27 cellular contexts compared by ENCODE assay signal in the genomic region with DNA sequence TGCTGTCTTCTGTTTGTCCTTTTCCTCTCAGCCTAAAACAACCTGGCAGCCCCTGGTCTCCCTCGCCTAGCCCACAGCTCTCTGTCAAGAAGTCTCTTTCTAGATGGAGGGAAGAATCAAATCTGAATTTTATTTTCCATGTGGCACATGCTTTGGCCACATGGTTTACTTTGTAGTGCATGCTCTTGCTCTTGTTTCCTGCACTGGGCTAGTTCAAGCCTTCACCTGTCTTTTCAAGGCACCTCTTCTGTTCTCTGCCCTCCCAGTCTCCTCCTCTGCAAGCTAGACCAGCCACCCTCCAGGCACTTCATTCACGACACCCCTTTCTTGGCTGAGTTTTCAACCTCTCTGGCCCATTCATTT. TPM values are rescaled to one million over a fixed set of nuclear protein-coding genes. Genes with fewer than 3 reads are reported as not detected.
A peak's percentile ranks its signal among the peaks of the same experiment; 100 is the strongest.
DNase-seq lines count a peak whose midpoint lies in the region; ATAC-seq and TF ChIP-seq lines count a peak whose summit lies in the region.
"Had no signal": no experiment of that assay in that cellular context is flagged by ENCODE, and none has a peak within 500 bp of the region (broad histone marks: within the 10 kb centered on the region; RNA-seq: fewer than 3 reads in every experiment).

No MANE protein-coding gene starts in this region.

- DNase-seq in CD8-positive, alpha-beta memory T cell: no peak
- DNase-seq in WTC11 (ENCODE audit: low spot score) (no peak), left ventricle myocardium superior (no peak), MV-4-11 (lab: John Stamatoyannopoulos, UW) (no peak), nephron progenitor cell (no peak), DMS153 treated with DMSO at 0.1 percent for 48 hours (lab: John Stamatoyannopoulos, UW; ENCODE audit: unreplicated experiment) (no peak)
- no peak for DNase-seq in activated naive CD4-positive, alpha-beta T cell treated with Interleukin-2 at 50 U/mL for 16 hours
- DNase-seq: Calu3; CD8-positive, alpha-beta T cell; DMS153; GM23248; Karpas-422; NCI-H1105 treated with DMSO at 0.1 percent for 48 hours; NCI-H146; NCI-H1930; NCI-H2107; NCI-H446; NCI-H524 treated with DMSO at 0.1 percent for 48 hours; NCI-H82; NK-92 treated with Interleukin-12 subunit alpha and Interleukin-12 subunit beta, amount 100 ng/mL, for 24 hours; PC-3; SHP77 had no signal

- H3K9me3 Mint-ChIP-seq in CD8-positive, alpha-beta memory T cell: peaks cover 0 to 2% (median 0%) of the 10 kb centered on the region in 5 donors
- H3K9me3 Mint-ChIP-seq in WTC11: no peaks in the 10 kb centered on the region
- no peaks in the 10 kb centered on the region for H3K9me3 Mint-ChIP-seq in nephron progenitor cell
- H3K9me3 Mint-ChIP-seq: CD8-positive, alpha-beta T cell had no signal

- no peaks in the 10 kb centered on the region for H3K36me3 Mint-ChIP-seq in CD8-positive, alpha-beta memory T cell
- H3K36me3 Mint-ChIP-seq in WTC11 (no peaks in the 10 kb centered on the region), nephron progenitor cell (ENCODE audit: low read depth) (no peaks in the 10 kb centered on the region)
- H3K36me3 Mint-ChIP-seq: CD8-positive, alpha-beta T cell had no signal

- H3K27me3 ChIP-seq in BLaER1 treated with 17β-estradiol and CSF1 and Interleukin-3, amounts not matched to agents 10 nM and 100 nM: peaks cover 0 to 18% (median 12%) of the 10 kb centered on the region in 11 experiments; a peak in 19 of 22 replicates
- peaks cover 4% of the 10 kb centered on the region for H3K27me3 ChIP-seq in CD8-positive, alpha-beta memory T cell (ENCODE audit: insufficient read depth, low read length, poor library complexity, severe bottlenecking)

- peaks cover 48 to 69% of the 10 kb centered on the region in 2 donors for H3K27me3 Mint-ChIP-seq in CD8-positive, alpha-beta memory T cell
- H3K27me3 Mint-ChIP-seq in WTC11 (ENCODE audit: low read depth) (peaks cover 46% of the 10 kb centered on the region), nephron progenitor cell (ENCODE audit: low read depth, poor library complexity) (peaks cover 68% of the 10 kb centered on the region)

- no peaks in the 10 kb centered on the region for H3K9me3 ChIP-seq in BLaER1 treated with 17β-estradiol and CSF1 and Interleukin-3, amounts not matched to agents 10 nM and 100 nM (replicated peaks in 1 of 11)
- no peaks in the 10 kb centered on the region for H3K9me3 ChIP-seq in CD8-positive, alpha-beta memory T cell (ENCODE audit: low read length)
- H3K9me3 ChIP-seq: HAP-1 had no signal

- no peak overlapping the region for H3K9ac ChIP-seq in BLaER1 treated with 17β-estradiol and CSF1 and Interleukin-3, amounts not matched to agents 10 nM and 100 nM
- H3K9ac ChIP-seq: GM23248 had no signal

- no peak overlapping the region for H3K4me3 Mint-ChIP-seq in CD8-positive, alpha-beta memory T cell
- H3K4me3 Mint-ChIP-seq in WTC11 (no peak overlapping the region), nephron progenitor cell (no peak overlapping the region)
- H3K4me3 Mint-ChIP-seq: CD8-positive, alpha-beta T cell had no signal

- intact Hi-C loops in left ventricle myocardium superior (cut with micrococcal nuclease): no loop called here

- peaks cover 9 to 19% (median 18%) of the 10 kb centered on the region in 3 donors for H3K4me1 Mint-ChIP-seq in CD8-positive, alpha-beta memory T cell
- peaks cover 26% of the 10 kb centered on the region for H3K4me1 Mint-ChIP-seq in WTC11
- H3K4me1 Mint-ChIP-seq in nephron progenitor cell: peaks cover 54% of the 10 kb centered on the region

- H4K20me1 ChIP-seq in BLaER1 treated with 17β-estradiol and CSF1 and Interleukin-3, amounts not matched to agents 10 nM and 100 nM: no peaks in the 10 kb centered on the region

- no peaks in the 10 kb centered on the region for H3K36me3 ChIP-seq in BLaER1 treated with 17β-estradiol and CSF1 and Interleukin-3, amounts not matched to agents 10 nM and 100 nM
- H3K36me3 ChIP-seq in CD8-positive, alpha-beta memory T cell (ENCODE audit: insufficient read depth, low read length): no peaks in the 10 kb centered on the region
- H3K36me3 ChIP-seq: HAP-1 had no signal

- no peak for TF ChIP-seq CTCF in WTC11 (IDR thresholded peaks at IDR 0.05)
- no peak for TF ChIP-seq CTCF in nephron progenitor cell (IDR thresholded peaks at IDR 0.05)

- ATAC-seq in WTC11 (peak; percentile 36), left ventricle myocardium superior (peak; percentile 32)
- ATAC-seq: CD8-positive, alpha-beta T cell; PC-3 had no signal

- peak overlapping the region in 8 of 11 experiments; percentile 0 to 18 (median 8); a peak in 4 of 22 replicates for H3K4me2 ChIP-seq in BLaER1 treated with 17β-estradiol and CSF1 and Interleukin-3, amounts not matched to agents 10 nM and 100 nM

- peak overlapping the region in 1 of 8 donors; percentile 30 for H3K27ac Mint-ChIP-seq in CD8-positive, alpha-beta memory T cell
- H3K27ac Mint-ChIP-seq in WTC11: no peak overlapping the region
- H3K27ac Mint-ChIP-seq in nephron progenitor cell: no peak overlapping the region
- H3K27ac Mint-ChIP-seq: CD8-positive, alpha-beta T cell had no signal

- peaks cover 49 to 84% (median 65%) of the 10 kb centered on the region in 10 experiments for H3K4me1 ChIP-seq in BLaER1 treated with 17β-estradiol and CSF1 and Interleukin-3, amounts not matched to agents 10 nM and 100 nM
- H3K4me1 ChIP-seq in CD8-positive, alpha-beta memory T cell (ENCODE audit: insufficient read depth, low read length): peaks cover 3% of the 10 kb centered on the region
- H3K4me1 ChIP-seq: HAP-1 had no signal

- H3K27ac ChIP-seq in BLaER1 treated with 17β-estradiol and CSF1 and Interleukin-3, amounts not matched to agents 10 nM and 100 nM: no peak overlapping the region
- peak overlapping the region; percentile 65 for H3K27ac ChIP-seq in CD8-positive, alpha-beta memory T cell (ENCODE audit: low read depth, low read length)
- H3K27ac ChIP-seq: C4-2B, GM23248, HL-60 had no signal

- H3K4me3 ChIP-seq in BLaER1 treated with 17β-estradiol and CSF1 and Interleukin-3, amounts not matched to agents 10 nM and 100 nM: no peak overlapping the region
- no peak overlapping the region for H3K4me3 ChIP-seq in CD8-positive, alpha-beta memory T cell (ENCODE audit: low read length)
- H3K4me3 ChIP-seq: GM23248, HAP-1 had no signal

- CTCF ChIA-PET in CD8-positive, alpha-beta memory T cell (lab: Charles Lee): no interaction called here
- CTCF ChIA-PET in WTC11 (lab: Charles Lee): no interaction called here

- POLR2A ChIA-PET in CD8-positive, alpha-beta memory T cell (lab: Charles Lee): no interaction called here
- POLR2A ChIA-PET in WTC11 (lab: Charles Lee): no interaction called here

TF ChIP-seq in WTC11, 78 proteins besides CTCF, POLR2A, EP300 and RAD21 (continues in another document):
- TF ChIP-seq CREB1 (CRISPR knock-in tag; IDR thresholded peaks at IDR 0.05) (no peak), ZNF317 (CRISPR knock-in tag; IDR thresholded peaks at IDR 0.05; ENCODE audit: borderline replicate concordance, low read depth) (no peak), ZNF396 (CRISPR knock-in tag; IDR thresholded peaks at IDR 0.05; ENCODE audit: borderline replicate concordance) (no peak), MYBL2 (CRISPR knock-in tag; IDR thresholded peaks at IDR 0.05) (no peak)
- TF ChIP-seq, protein P1, sequence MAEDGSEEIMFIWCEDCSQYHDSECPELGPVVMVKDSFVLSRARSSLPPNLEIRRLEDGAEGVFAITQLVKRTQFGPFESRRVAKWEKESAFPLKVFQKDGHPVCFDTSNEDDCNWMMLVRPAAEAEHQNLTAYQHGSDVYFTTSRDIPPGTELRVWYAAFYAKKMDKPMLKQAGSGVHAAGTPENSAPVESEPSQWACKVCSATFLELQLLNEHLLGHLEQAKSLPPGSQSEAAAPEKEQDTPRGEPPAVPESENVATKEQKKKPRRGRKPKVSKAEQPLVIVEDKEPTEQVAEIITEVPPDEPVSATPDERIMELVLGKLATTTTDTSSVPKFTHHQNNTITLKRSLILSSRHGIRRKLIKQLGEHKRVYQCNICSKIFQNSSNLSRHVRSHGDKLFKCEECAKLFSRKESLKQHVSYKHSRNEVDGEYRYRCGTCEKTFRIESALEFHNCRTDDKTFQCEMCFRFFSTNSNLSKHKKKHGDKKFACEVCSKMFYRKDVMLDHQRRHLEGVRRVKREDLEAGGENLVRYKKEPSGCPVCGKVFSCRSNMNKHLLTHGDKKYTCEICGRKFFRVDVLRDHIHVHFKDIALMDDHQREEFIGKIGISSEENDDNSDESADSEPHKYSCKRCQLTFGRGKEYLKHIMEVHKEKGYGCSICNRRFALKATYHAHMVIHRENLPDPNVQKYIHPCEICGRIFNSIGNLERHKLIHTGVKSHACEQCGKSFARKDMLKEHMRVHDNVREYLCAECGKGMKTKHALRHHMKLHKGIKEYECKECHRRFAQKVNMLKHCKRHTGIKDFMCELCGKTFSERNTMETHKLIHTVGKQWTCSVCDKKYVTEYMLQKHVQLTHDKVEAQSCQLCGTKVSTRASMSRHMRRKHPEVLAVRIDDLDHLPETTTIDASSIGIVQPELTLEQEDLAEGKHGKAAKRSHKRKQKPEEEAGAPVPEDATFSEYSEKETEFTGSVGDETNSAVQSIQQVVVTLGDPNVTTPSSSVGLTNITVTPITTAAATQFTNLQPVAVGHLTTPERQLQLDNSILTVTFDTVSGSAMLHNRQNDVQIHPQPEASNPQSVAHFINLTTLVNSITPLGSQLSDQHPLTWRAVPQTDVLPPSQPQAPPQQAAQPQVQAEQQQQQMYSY (CRISPR knock-in tag; IDR thresholded peaks at IDR 0.05): no peak
- TF ChIP-seq, protein P2, sequence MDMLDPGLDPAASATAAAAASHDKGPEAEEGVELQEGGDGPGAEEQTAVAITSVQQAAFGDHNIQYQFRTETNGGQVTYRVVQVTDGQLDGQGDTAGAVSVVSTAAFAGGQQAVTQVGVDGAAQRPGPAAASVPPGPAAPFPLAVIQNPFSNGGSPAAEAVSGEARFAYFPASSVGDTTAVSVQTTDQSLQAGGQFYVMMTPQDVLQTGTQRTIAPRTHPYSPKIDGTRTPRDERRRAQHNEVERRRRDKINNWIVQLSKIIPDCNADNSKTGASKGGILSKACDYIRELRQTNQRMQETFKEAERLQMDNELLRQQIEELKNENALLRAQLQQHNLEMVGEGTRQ (CRISPR knock-in tag; IDR thresholded peaks at IDR 0.05): no peak

RNA-seq across cellular contexts. Expression of a gene that starts 7.6 kb away (rescaled TPM):
- 1 to 10 TPM; 1.4 to 1.6 TPM for total RNA-seq in CD8-positive, alpha-beta memory T cell
- 0.76 TPM for polyA plus RNA-seq in CD8-positive, alpha-beta memory T cell
- total RNA-seq in WTC11 (2021): 0.66 to 1.1 TPM (median 0.80 TPM) in 3 replicates
- total RNA-seq in left ventricle myocardium superior: 123 TPM
- total RNA-seq: CD8-positive, alpha-beta T cell; G401 had no signal

Comparison
In these comparisons a context has a peak if more than half of its experiments do, and no peak if none do; other contexts are left out.
1. RNA of a gene that starts 7.6 kb away (total RNA-seq): 123 TPM in left ventricle myocardium superior (single experiment); 1.4 to 1.6 TPM in CD8-positive, alpha-beta memory T cell and 0.66 to 1.1 TPM in WTC11; every median in the first group is over 10 times any median in the second.